ENCODE assay signal across 26 cellular contexts in the genomic region with DNA sequence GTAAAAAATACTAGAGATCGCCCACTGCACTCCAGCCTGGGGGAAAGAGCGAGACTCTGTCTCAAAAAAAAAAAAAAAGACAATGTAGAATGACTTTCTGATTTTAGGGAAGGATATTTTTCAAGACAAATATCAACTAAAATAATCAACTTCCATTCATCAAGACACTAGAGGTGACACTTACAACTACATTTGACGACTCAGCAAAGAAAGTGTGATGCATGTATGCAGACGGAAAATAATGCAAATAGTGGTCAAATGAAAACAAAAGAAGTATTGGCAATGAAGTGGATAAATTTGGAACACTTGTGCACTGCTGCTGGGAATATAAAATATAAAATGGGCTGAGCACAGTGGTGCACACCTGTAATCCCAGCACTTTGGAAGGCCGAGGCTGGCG. TPM values are rescaled to one million over a fixed set of nuclear protein-coding genes. Genes with fewer than 3 reads are reported as not detected.
"Had no signal": no experiment of that assay in that cellular context is flagged by ENCODE, and none has a peak within 500 bp of the region (broad histone marks: within the 10 kb centered on the region; RNA-seq: fewer than 3 reads in every experiment).

No MANE protein-coding gene starts in this region.

- H3K27me3 ChIP-seq: colonic mucosa, esophagus squamous epithelium, gastrocnemius medialis, heart right ventricle, left lung had no signal

- H3K27ac ChIP-seq: colonic mucosa, esophagus squamous epithelium, gastrocnemius medialis, heart right ventricle, left lung, lower lobe of right lung had no signal

- H3K4me3 ChIP-seq: colonic mucosa, esophagus squamous epithelium, gastrocnemius medialis, heart right ventricle, left lung, lower lobe of right lung, mucosa of descending colon had no signal

- FAIRE-seq: endothelial cell of umbilical vein, islet of Langerhans, keratinocyte had no signal

- H3K4me1 ChIP-seq: colonic mucosa, esophagus squamous epithelium, gastrocnemius medialis, heart right ventricle, left lung, lower lobe of right lung had no signal

- H3K9me3 ChIP-seq: colonic mucosa, gastrocnemius medialis, lower lobe of right lung, mucosa of descending colon had no signal

- ATAC-seq: gastrocnemius medialis, heart right ventricle, left cardiac atrium, left lung, left ventricle myocardium superior, lower lobe of right lung, mucosa of descending colon had no signal

- H3K36me3 ChIP-seq: colonic mucosa, lower lobe of right lung had no signal

- DNase-seq: colonic mucosa; cortex of kidney; effector CD4-positive, alpha-beta T cell; effector memory CD4-positive, alpha-beta T cell; esophagus squamous epithelium; foreskin fibroblast; foreskin melanocyte; gastrocnemius medialis; glutamatergic neuron; head of caudate nucleus; heart right ventricle; hippocampal formation; left cardiac atrium; left lung; left ventricle myocardium superior; lower lobe of right lung; mesenchymal stem cell; mucosa of descending colon; naive B cell had no signal

RNA-seq across cellular contexts. Expression of a gene that starts 44.0 kb away (rescaled TPM):
- total RNA-seq: dermis microvascular lymphatic vessel endothelial cell, epithelial cell of proximal tubule, glomerular endothelial cell, left ventricle myocardium superior, myocyte had no signal
